Comparison of ENCODE assay signal across 10 cellular contexts in genomic region chr4:92304073-92304472, GRCh38. TPM values are rescaled to one million over a fixed set of nuclear protein-coding genes. Genes with fewer than 3 reads are reported as not detected.
DNase-seq lines count a peak whose midpoint lies in the region; ATAC-seq and TF ChIP-seq lines count a peak whose summit lies in the region.
"Had no signal": no experiment of that assay in that cellular context is flagged by ENCODE, and none has a peak within 500 bp of the region (broad histone marks: within the 10 kb centered on the region; RNA-seq: fewer than 3 reads in every experiment).

No MANE protein-coding gene starts in this region.

- H3K4me3 Mint-ChIP-seq in osteocyte (ENCODE audit: unreplicated experiment): peak overlapping the region; percentile 74

- 0 to 2% (median 1%) methylated on average over 10 to 19 of the region's 19 CpGs for WGBS in heart left ventricle, 4 donors

- intact Hi-C loops in heart left ventricle (cut with DNase I): loop anchor here in 1 of 10 donors (10.0 kb wide), 1 partner anchor 81 kb away; no protein-coding TSS in a partner anchor

- peak; percentile 7 for DNase-seq in AG08396 (ENCODE audit: low spot score)
- no peak for DNase-seq in SJCRH30
- DNase-seq in heart left ventricle: peak in 1 of 5 donors; percentile 51
- no peak for DNase-seq in osteocyte (ENCODE audit: extremely low spot score, unreplicated experiment)
- DNase-seq in activated CD4-positive, CD25-positive, alpha-beta regulatory T cell (lab: John Stamatoyannopoulos, UW): no peak
- no peak for DNase-seq in NCI-H524 treated with DMSO at 0.1 percent for 48 hours (lab: John Stamatoyannopoulos, UW)
- no peak for DNase-seq in activated effector memory CD4-positive, alpha-beta T cell treated with anti-CD3 and anti-CD28 coated beads, Interleukin-2, amount 50 U/mL, for 16 hours
- DNase-seq: activated CD8-positive, alpha-beta memory T cell treated with anti-CD3 and anti-CD28 coated beads, Interleukin-2, amount 50 U/mL, for 4 hours had no signal

- H3K27ac ChIP-seq in SJCRH30: no peak overlapping the region
- H3K27ac ChIP-seq in heart left ventricle: no peak overlapping the region
- H3K27ac ChIP-seq: BLaER1 treated with 17β-estradiol and CSF1 and Interleukin-3, amounts not matched to agents 10 nM and 100 nM had no signal

- peaks cover 26% of the 10 kb centered on the region for H3K4me1 Mint-ChIP-seq in osteocyte (ENCODE audit: unreplicated experiment)

- peaks cover 48% of the 10 kb centered on the region for H3K27me3 ChIP-seq in SJCRH30
- H3K27me3 ChIP-seq in heart left ventricle: peaks cover 2 to 77% (median 39%) of the 10 kb centered on the region in 9 donors
- H3K27me3 ChIP-seq: BLaER1 treated with 17β-estradiol and CSF1 and Interleukin-3, amounts not matched to agents 10 nM and 100 nM had no signal

- TF ChIP-seq CTCF in heart left ventricle (IDR thresholded peaks at IDR 0.05): no peak
- no peak for TF ChIP-seq CTCF in osteocyte (IDR thresholded peaks at IDR 0.05)

- H3K27ac Mint-ChIP-seq in osteocyte (ENCODE audit: unreplicated experiment): no peak overlapping the region

- ATAC-seq in heart left ventricle (no peak), HG02610 (IDR thresholded peaks at IDR 0.05; ENCODE audit: unreplicated experiment) (no peak)

- H3K27me3 Mint-ChIP-seq in osteocyte (ENCODE audit: unreplicated experiment): peaks cover 81% of the 10 kb centered on the region

- H3K9me3 ChIP-seq in SJCRH30 (replicated peaks) (no peaks in the 10 kb centered on the region), heart left ventricle (no peaks in the 10 kb centered on the region)

- no peak for TF ChIP-seq POLR2A in heart left ventricle (IDR thresholded peaks at IDR 0.05)

- no peaks in the 10 kb centered on the region for H3K36me3 Mint-ChIP-seq in osteocyte (ENCODE audit: unreplicated experiment)

- no peaks in the 10 kb centered on the region for H3K9me3 Mint-ChIP-seq in osteocyte (ENCODE audit: unreplicated experiment)

- peak overlapping the region; percentile 18; the same call in 1 of the 2 replicates for H3K4me3 ChIP-seq in SJCRH30
- peak overlapping the region in 11 of 12 donors; percentile 12 to 55 (median 43) for H3K4me3 ChIP-seq in heart left ventricle
- H3K4me3 ChIP-seq: BLaER1 treated with 17β-estradiol and CSF1 and Interleukin-3, amounts not matched to agents 10 nM and 100 nM had no signal

- H3K4me1 ChIP-seq in SJCRH30 (no peaks in the 10 kb centered on the region; the same call in none of the 2 replicates), heart left ventricle (peaks cover 0 to 29% (median 3%) of the 10 kb centered on the region in 12 donors)
- H3K4me1 ChIP-seq: BLaER1 treated with 17β-estradiol and CSF1 and Interleukin-3, amounts not matched to agents 10 nM and 100 nM had no signal

- H3K36me3 ChIP-seq in SJCRH30 (no peaks in the 10 kb centered on the region), heart left ventricle (no peaks in the 10 kb centered on the region)
- H3K36me3 ChIP-seq: BLaER1 treated with 17β-estradiol and CSF1 and Interleukin-3, amounts not matched to agents 10 nM and 100 nM had no signal

RNA-seq across cellular contexts. Expression of gene GRID2, which starts 0.3 kb away (rescaled TPM):
- total RNA-seq in SJCRH30 (2014; rRNA removed; shearing (Covaris generic)): 0.48 and 0.91 TPM in 2 replicates
- total RNA-seq in heart left ventricle (under 1 TPM in 3 of 9 donors, not detected in 6; 0.29 to 0.38 (median 0.33) TPM), osteocyte (not detected in 2 replicates)
- polyA plus RNA-seq in heart left ventricle: not detected
